Comparison of ENCODE assay signal across 6 cellular contexts in genomic region chr11:131497686-131498085, GRCh38.
A peak's percentile ranks its signal among the peaks of the same experiment; 100 is the strongest.
DNase-seq lines count a peak whose midpoint lies in the region; ATAC-seq and TF ChIP-seq lines count a peak whose summit lies in the region.
"Not testable (repeated sequence)": the region's sequence is repeated elsewhere in the genome, so short reads cannot be mapped to it uniquely, and the experiment has no call there.

No MANE protein-coding gene starts in this region.

- not testable (repeated sequence) for H3K27me3 ChIP-seq in PC-9 (ENCODE audit: insufficient read depth, low read depth)

- POLR2A ChIA-PET in PC-9 (lab: Charles Lee; ENCODE audit: unreplicated experiment), result interaction anchor here (0.6 kb wide), 1 partner anchor 25 kb away, joined by 4 read pairs; no protein-coding TSS in a partner anchor

- not testable (repeated sequence) for BruUV-seq in PC-9 (replicated peaks; lab: Mats Ljungman, UMichigan)

- H3K4me2 ChIP-seq in PC-9, result not testable (repeated sequence)

- DNase-seq in PC-9 (peak; percentile 46 to 61), epithelial cell of esophagus (ENCODE audit: low read depth) (peak; percentile 44), kidney tubule cell (ENCODE audit: low spot score) (peak; percentile 80)
- not testable (repeated sequence) for DNase-seq in caudate nucleus (lab: John Stamatoyannopoulos, UW); substantia nigra (lab: John Stamatoyannopoulos, UW)

- not testable (repeated sequence) for H3K27ac ChIP-seq in PC-9
- H3K27ac ChIP-seq in caudate nucleus (ENCODE audit: low read depth, low read length) (peak overlapping the region; percentile 80), substantia nigra (ENCODE audit: low read depth, low read length, poor library complexity, severe bottlenecking) (peak overlapping the region; percentile 83)

- TF ChIP-seq CTCF in PC-9 (conservative IDR thresholded peaks at IDR 0.05); epithelial cell of esophagus (IDR thresholded peaks at IDR 0.05; ENCODE audit: insufficient read depth, low read depth, low read length, missing control alignments): not testable (repeated sequence)

- not testable (repeated sequence) for H3K36me3 ChIP-seq in PC-9 (ENCODE audit: low read depth)

- H2AFZ ChIP-seq in PC-9, result not testable (repeated sequence)

- not testable (repeated sequence) for H3K4me3 ChIP-seq in PC-9; epithelial cell of esophagus (ENCODE audit: low read length)

- not testable (repeated sequence) for H3K9me2 ChIP-seq in PC-9 (ENCODE audit: insufficient read depth)

- CTCF ChIA-PET in PC-9 (lab: Charles Lee), result interaction anchor here (1.2 kb wide), 1 partner anchor 89 kb away, joined by 5 read pairs; no protein-coding TSS in a partner anchor

- H3K79me2 ChIP-seq in PC-9 (ENCODE audit: low read depth), result not testable (repeated sequence)

- peak; percentile 65 for ATAC-seq in esophagus mucosa

- H3F3A ChIP-seq in PC-9 (ENCODE audit: insufficient read depth, low read depth), result not testable (repeated sequence)

- not testable (repeated sequence) for H3K4me1 ChIP-seq in PC-9 (replicated peaks; ENCODE audit: insufficient read depth)

- not testable (repeated sequence) for H4K20me1 ChIP-seq in PC-9 (ENCODE audit: insufficient read depth)

- H3K9me3 ChIP-seq in PC-9 (ENCODE audit: insufficient read depth, low read depth), result not testable (repeated sequence)

- intact Hi-C loops in PC-9 (cut with micrococcal nuclease; ENCODE audit: unreplicated experiment), result loop anchor here (1.0 kb wide), 2 partner anchors 11 to 75 kb away; no protein-coding TSS in a partner anchor
